Comparison of ENCODE assay signal across 7 cellular contexts in genomic region chr16:5330058-5330457, GRCh38.
"Had no signal": no experiment of that assay in that cellular context is flagged by ENCODE, and none has a peak within 500 bp of the region (broad histone marks: within the 10 kb centered on the region; RNA-seq: fewer than 3 reads in every experiment).

No MANE protein-coding gene starts in this region.

- H3K27ac ChIP-seq: HL-60, KMS-11 had no signal

- FAIRE-seq: HTR-8/SVneo, K562 had no signal

- H3K4me2 ChIP-seq: KMS-11 had no signal

- DNase-seq: IMR-90, KBM-7, KG1 had no signal

- ATAC-seq: K562 had no signal

- H3K9ac ChIP-seq: KMS-11 had no signal

- H3K4me3 ChIP-seq: K562 had no signal
